In genomic region chr2:143259368-143259958, GRCh38 we compare ENCODE assay signal across 8 cellular contexts.
DNase-seq lines count a peak whose midpoint lies in the region; ATAC-seq and TF ChIP-seq lines count a peak whose summit lies in the region.

No MANE protein-coding gene starts in this region.

- H3K4me3 Mint-ChIP-seq in activated CD4-positive, alpha-beta T cell treated with anti-CD3 and anti-CD28 coated beads, Interleukin-2, amount 10 ng/mL, durations not matched to agents 7 days and 5 days: peak overlapping the region; percentile 59

- H3K27ac Mint-ChIP-seq in activated CD4-positive, alpha-beta T cell treated with anti-CD3 and anti-CD28 coated beads, Interleukin-2, amount 10 ng/mL, durations not matched to agents 7 days and 5 days: peak overlapping the region; percentile 94

- H3K4me1 ChIP-seq in cardiac muscle cell (ENCODE audit: low read depth): no peaks in the 10 kb centered on the region

- H3K9me3 ChIP-seq in cardiac muscle cell (ENCODE audit: low read depth): no peaks in the 10 kb centered on the region

- peaks cover 79% of the 10 kb centered on the region for H3K4me1 Mint-ChIP-seq in activated CD4-positive, alpha-beta T cell treated with anti-CD3 and anti-CD28 coated beads, Interleukin-2, amount 10 ng/mL, durations not matched to agents 7 days and 5 days

- no peaks in the 10 kb centered on the region for H3K27me3 Mint-ChIP-seq in activated CD4-positive, alpha-beta T cell treated with anti-CD3 and anti-CD28 coated beads, Interleukin-2, amount 10 ng/mL, durations not matched to agents 7 days and 5 days

- TF ChIP-seq CTCF in cardiac muscle cell (IDR thresholded peaks at IDR 0.05; ENCODE audit: low read depth, low read length): peak; percentile 80

- H3K36me3 ChIP-seq in cardiac muscle cell: no peaks in the 10 kb centered on the region

- POLR2A ChIA-PET in activated CD4-positive, alpha-beta T cell treated with anti-CD3 and anti-CD28 coated beads, Interleukin-2, amount 10 ng/mL, durations not matched to agents 7 days and 5 days (lab: Charles Lee): interaction anchor here (0.7 kb wide), 1 partner anchor 18 kb away, joined by 3 read pairs; no protein-coding TSS in a partner anchor

- H3K9me3 Mint-ChIP-seq in activated CD4-positive, alpha-beta T cell treated with anti-CD3 and anti-CD28 coated beads, Interleukin-2, amount 10 ng/mL, durations not matched to agents 7 days and 5 days: peaks cover 13% of the 10 kb centered on the region

- DNase-seq in cardiac muscle cell (ENCODE audit: low read depth in 1 of 2, low spot score in 1 of 2): peak; percentile 81 to 82
- no peak for DNase-seq in Right ventricle myocardium inferior (ENCODE audit: missing footprints)
- peak; percentile 64 for DNase-seq in NCI-H460 (ENCODE audit: extremely low read depth, low read depth)
- peak; percentile 84 for DNase-seq in activated CD4-positive, alpha-beta T cell treated with anti-CD3 and anti-CD28 coated beads, Interleukin-2, amount 10 ng/mL, durations not matched to agents 7 days and 5 days
- DNase-seq in dermis microvascular lymphatic vessel endothelial cell (ENCODE audit: low read depth in 2 of 2): peak; percentile 30 to 61
- DNase-seq in medulla oblongata (ENCODE audit: extremely low spot score): peak; percentile 87
- DNase-seq in stimulated activated CD8-positive, alpha-beta memory T cell treated with anti-CD3 and anti-CD28 coated beads, Interleukin-2, amount 100 ng/mL, for 48 hours (ENCODE audit: low read depth in 2 of 2): peak; percentile 36 to 43

- ATAC-seq in Right ventricle myocardium inferior (no peak), HG03159 (IDR thresholded peaks at IDR 0.05; ENCODE audit: unreplicated experiment) (peak; percentile 45)

- no peak overlapping the region for H3K4me3 ChIP-seq in cardiac muscle cell

- CTCF ChIA-PET in activated CD4-positive, alpha-beta T cell treated with anti-CD3 and anti-CD28 coated beads, Interleukin-2, amount 10 ng/mL, durations not matched to agents 7 days and 5 days (lab: Charles Lee): interaction anchor here (0.6 to 2.3 kb wide), 16 partner anchors 9 to 232 kb away, joined by 3 to 15 read pairs (median 4); no protein-coding TSS in a partner anchor

- intact Hi-C loops in Right ventricle myocardium inferior (cut with DNase I): loop anchor here (5.0 to 10.0 kb wide), 2 partner anchors 87 to 145 kb away; no protein-coding TSS in a partner anchor

- H3K27me3 ChIP-seq in cardiac muscle cell: peaks cover 3% of the 10 kb centered on the region

- no peak overlapping the region for H3K27ac ChIP-seq in cardiac muscle cell

- H3K36me3 Mint-ChIP-seq in activated CD4-positive, alpha-beta T cell treated with anti-CD3 and anti-CD28 coated beads, Interleukin-2, amount 10 ng/mL, durations not matched to agents 7 days and 5 days (ENCODE audit: low read depth): peaks cover 46% of the 10 kb centered on the region
